ENCODE assay signal across 29 cellular contexts in the genomic region with DNA sequence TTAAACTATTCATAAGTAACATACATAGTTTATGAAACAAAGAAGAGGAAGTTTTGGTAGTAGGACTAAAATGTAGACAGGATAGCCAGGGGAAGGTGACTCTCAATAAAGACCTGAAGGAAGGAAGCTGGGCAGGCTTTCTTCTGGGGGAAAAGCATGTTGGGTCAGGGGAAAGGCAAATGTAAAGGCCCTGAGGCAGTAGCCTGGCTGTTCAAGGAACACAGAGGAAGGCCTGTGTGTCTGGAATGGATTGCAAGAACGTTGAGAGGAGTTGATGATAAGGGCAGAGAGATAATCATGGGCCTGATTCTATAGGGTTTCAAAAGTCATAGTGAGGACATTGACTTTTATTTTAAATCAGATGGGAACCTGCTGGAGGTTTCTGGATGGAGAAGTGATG.
DNase-seq lines count a peak whose midpoint lies in the region; ATAC-seq, FAIRE-seq and TF ChIP-seq lines count a peak whose summit lies in the region.
"Had no signal": no experiment of that assay in that cellular context is flagged by ENCODE, and none has a peak within 500 bp of the region (broad histone marks: within the 10 kb centered on the region; RNA-seq: fewer than 3 reads in every experiment).

No MANE protein-coding gene starts in this region.

- BruUV-seq in K562 (replicated peaks; lab: Mats Ljungman, UMichigan): no TSS peak

- H3K4me3 Mint-ChIP-seq in activated CD4-positive, alpha-beta memory T cell treated with anti-CD3 and anti-CD28 coated beads, Interleukin-2, amount 10 ng/mL, durations not matched to agents 7 days and 5 days: no peak overlapping the region
- H3K4me3 Mint-ChIP-seq: CD14-positive monocyte; CD4-positive, alpha-beta memory T cell; CD4-positive, CD25-positive, alpha-beta regulatory T cell; CD8-positive, alpha-beta memory T cell had no signal

- H2AFZ ChIP-seq in K562 (ENCODE audit: low read depth, low read length): no peak overlapping the region

- POLR2A ChIA-PET in K562 (lab: Yijun Ruan, JAX): interaction anchor here (1.2 kb wide), 1 partner anchor 9 kb away, joined by 3 read pairs; no protein-coding TSS in a partner anchor
- POLR2A ChIA-PET in activated CD4-positive, alpha-beta memory T cell treated with anti-CD3 and anti-CD28 coated beads, Interleukin-2, amount 10 ng/mL, durations not matched to agents 7 days and 5 days (lab: Charles Lee): no interaction called here

- peaks cover 2% of the 10 kb centered on the region for H3K4me1 Mint-ChIP-seq in activated CD4-positive, alpha-beta memory T cell treated with anti-CD3 and anti-CD28 coated beads, Interleukin-2, amount 10 ng/mL, durations not matched to agents 7 days and 5 days

- H3K27ac ChIP-seq in K562 (ENCODE audit: extremely low read depth, low read depth, low read length) (peak overlapping the region; percentile 15; the same call in 1 of the 3 replicates), thyroid gland (peak overlapping the region in 2 of 3 donors; percentile 82 to 91)
- H3K27ac ChIP-seq: BLaER1 had no signal

- no peak for ATAC-seq in K562
- no peak for ATAC-seq in HG03354 (IDR thresholded peaks at IDR 0.05; ENCODE audit: poor library complexity, severe bottlenecking, unreplicated experiment)

- no peaks in the 10 kb centered on the region for H3K27me3 ChIP-seq in K562 (ENCODE audit: control insufficient read depth in 2 of 2, insufficient read depth in 2 of 2, low read length in 2 of 2)
- H3K27me3 ChIP-seq in thyroid gland: no peaks in the 10 kb centered on the region
- H3K27me3 ChIP-seq: BE2C, BLaER1 had no signal

- no peak overlapping the region for H3K4me3 ChIP-seq in K562
- no peak overlapping the region for H3K4me3 ChIP-seq in thyroid gland (replicated peaks in 1 of 3)
- H3K4me3 ChIP-seq: BLaER1 had no signal

- H3K27me3 Mint-ChIP-seq in activated CD4-positive, alpha-beta memory T cell treated with anti-CD3 and anti-CD28 coated beads, Interleukin-2, amount 10 ng/mL, durations not matched to agents 7 days and 5 days: no peaks in the 10 kb centered on the region
- H3K27me3 Mint-ChIP-seq: CD4-positive, alpha-beta memory T cell; CD4-positive, CD25-positive, alpha-beta regulatory T cell; CD8-positive, alpha-beta memory T cell had no signal

- intact Hi-C loops in K562 (cut with micrococcal nuclease) (no loop called here), thyroid gland (cut with DNase I) (no loop called here)

- CTCF ChIA-PET in K562 (lab: Yijun Ruan, JAX; ENCODE audit: low intra/inter-chr PET ratio): no interaction called here
- CTCF ChIA-PET in activated CD4-positive, alpha-beta memory T cell treated with anti-CD3 and anti-CD28 coated beads, Interleukin-2, amount 10 ng/mL, durations not matched to agents 7 days and 5 days (lab: Charles Lee): no interaction called here

- FAIRE-seq in K562 (lab: Jason Lieb, UNC): no peak
- FAIRE-seq: A204.1, G401.6, GM12891, GM18507 had no signal

- H3K4me1 ChIP-seq in K562 (replicated peaks in 1 of 2; ENCODE audit: control insufficient read depth in 2 of 2, insufficient read depth in 2 of 2, low read length in 2 of 2) (peaks cover 11 to 29% of the 10 kb centered on the region in 2 experiments; a peak in 4 of 5 replicates), thyroid gland (peaks cover 23 to 35% of the 10 kb centered on the region in 2 donors)
- H3K4me1 ChIP-seq: BE2C, BLaER1 had no signal

- H3K36me3 ChIP-seq in K562 (ENCODE audit: control insufficient read depth, insufficient read depth, low read length): no peaks in the 10 kb centered on the region
- no peaks in the 10 kb centered on the region for H3K36me3 ChIP-seq in thyroid gland
- H3K36me3 ChIP-seq: BE2C, BLaER1 had no signal

- TF ChIP-seq EP300 in K562 (IDR thresholded peaks at IDR 0.05; ENCODE audit: low read length): no peak

- TF ChIP-seq POLR2A in K562 (conservative IDR thresholded peaks at IDR 0.05): no peak
- no peak for TF ChIP-seq POLR2A in thyroid gland (IDR thresholded peaks at IDR 0.05)
- TF ChIP-seq POLR2A in erythroblast (IDR thresholded peaks at IDR 0.05; ENCODE audit: low read length): no peak

- H3K36me3 Mint-ChIP-seq in activated CD4-positive, alpha-beta memory T cell treated with anti-CD3 and anti-CD28 coated beads, Interleukin-2, amount 10 ng/mL, durations not matched to agents 7 days and 5 days (ENCODE audit: low read depth): no peaks in the 10 kb centered on the region
- H3K36me3 Mint-ChIP-seq: CD14-positive monocyte; CD4-positive, alpha-beta memory T cell; CD4-positive, CD25-positive, alpha-beta regulatory T cell had no signal

- no peaks in the 10 kb centered on the region for H3K9me1 ChIP-seq in K562 (ENCODE audit: control insufficient read depth, insufficient read depth, low read length)

- H4K20me1 ChIP-seq in K562 (replicated peaks; ENCODE audit: control insufficient read depth, insufficient read depth, low read length): no peaks in the 10 kb centered on the region
- H4K20me1 ChIP-seq: BLaER1 had no signal

- DNase-seq in NCI-H69 (lab: John Stamatoyannopoulos, UW) (peak; percentile 31), K562 (ENCODE audit: extremely low read depth in 1 of 4, low spot score in 3 of 4) (no peak), islet precursor cell (peak; percentile 81), thyroid gland (no peak), erythroblast (lab: John Stamatoyannopoulos, UW) (no peak), nucleus accumbens (lab: John Stamatoyannopoulos, UW) (no peak)
- no peak for DNase-seq in activated CD4-positive, alpha-beta memory T cell treated with anti-CD3 and anti-CD28 coated beads, Interleukin-2, amount 10 ng/mL, durations not matched to agents 7 days and 5 days
- DNase-seq: 8988T; ACHN; BE2C; C1 segment of cervical spinal cord; CD4-positive, alpha-beta memory T cell; CD4-positive, CD25-positive, alpha-beta regulatory T cell; CD8-positive, alpha-beta memory T cell; COR-L47; DMS 273 treated with DMSO at 0.1 percent for 48 hours; DMS153; DMS53; DMS79; DND-41; EL; GF-D8 had no signal

- in situ Hi-C loops in K562 (cut with MboI): no loop called here

- no peak overlapping the region for H3K4me2 ChIP-seq in K562 (ENCODE audit: insufficient read depth, low read length)
- H3K4me2 ChIP-seq: BLaER1 had no signal

- 6% methylated on average over 1 of the region's 1 CpG for WGBS in K562 (ENCODE audit: insufficient coverage, low coverage, missing lambda C conversion rate)
- 89 to 90% methylated on average over 1 of the region's 1 CpG for WGBS in thyroid gland, 2 donors

- TF ChIP-seq CTCF in K562 (IDR thresholded peaks at IDR 0.05 in 2 of 3, conservative IDR thresholded peaks at IDR 0.05 in 1 of 3; ENCODE audit: insufficient read depth in 2 of 3, low read depth in 1 of 3, low read length in 3 of 3) (no peak), thyroid gland (IDR thresholded peaks at IDR 0.05) (no peak)

- no peaks in the 10 kb centered on the region for H3K9me3 ChIP-seq in K562 (replicated peaks; ENCODE audit: control insufficient read depth, insufficient read depth, low read depth, low read length)
- H3K9me3 ChIP-seq in thyroid gland: no peaks in the 10 kb centered on the region
- H3K9me3 ChIP-seq: BE2C, BLaER1 had no signal

- H3K9ac ChIP-seq in K562 (ENCODE audit: insufficient read depth in 1 of 2, low read depth in 2 of 2, low read length in 2 of 2): no peak overlapping the region
- H3K9ac ChIP-seq: BLaER1 had no signal

- no peaks in the 10 kb centered on the region for H3K79me2 ChIP-seq in K562 (ENCODE audit: control insufficient read depth, insufficient read depth, low read length)

- H3K9me3 Mint-ChIP-seq in activated CD4-positive, alpha-beta memory T cell treated with anti-CD3 and anti-CD28 coated beads, Interleukin-2, amount 10 ng/mL, durations not matched to agents 7 days and 5 days: no peaks in the 10 kb centered on the region
- H3K9me3 Mint-ChIP-seq: CD4-positive, alpha-beta memory T cell; CD4-positive, CD25-positive, alpha-beta regulatory T cell; CD8-positive, alpha-beta memory T cell had no signal

- no peak overlapping the region for H3K27ac Mint-ChIP-seq in activated CD4-positive, alpha-beta memory T cell treated with anti-CD3 and anti-CD28 coated beads, Interleukin-2, amount 10 ng/mL, durations not matched to agents 7 days and 5 days
- H3K27ac Mint-ChIP-seq: CD14-positive monocyte; CD4-positive, alpha-beta memory T cell; CD4-positive, CD25-positive, alpha-beta regulatory T cell; CD8-positive, alpha-beta memory T cell had no signal

- no peak for TF ChIP-seq RAD21 in K562 (CRISPR knock-in tag; conservative IDR thresholded peaks at IDR 0.05 in 1 of 2, IDR thresholded peaks at IDR 0.05 in 1 of 2)

TF ChIP-seq in K562, 482 proteins besides CTCF, POLR2A, EP300 and RAD21 (continues in another document):
- TF ChIP-seq, protein P1, sequence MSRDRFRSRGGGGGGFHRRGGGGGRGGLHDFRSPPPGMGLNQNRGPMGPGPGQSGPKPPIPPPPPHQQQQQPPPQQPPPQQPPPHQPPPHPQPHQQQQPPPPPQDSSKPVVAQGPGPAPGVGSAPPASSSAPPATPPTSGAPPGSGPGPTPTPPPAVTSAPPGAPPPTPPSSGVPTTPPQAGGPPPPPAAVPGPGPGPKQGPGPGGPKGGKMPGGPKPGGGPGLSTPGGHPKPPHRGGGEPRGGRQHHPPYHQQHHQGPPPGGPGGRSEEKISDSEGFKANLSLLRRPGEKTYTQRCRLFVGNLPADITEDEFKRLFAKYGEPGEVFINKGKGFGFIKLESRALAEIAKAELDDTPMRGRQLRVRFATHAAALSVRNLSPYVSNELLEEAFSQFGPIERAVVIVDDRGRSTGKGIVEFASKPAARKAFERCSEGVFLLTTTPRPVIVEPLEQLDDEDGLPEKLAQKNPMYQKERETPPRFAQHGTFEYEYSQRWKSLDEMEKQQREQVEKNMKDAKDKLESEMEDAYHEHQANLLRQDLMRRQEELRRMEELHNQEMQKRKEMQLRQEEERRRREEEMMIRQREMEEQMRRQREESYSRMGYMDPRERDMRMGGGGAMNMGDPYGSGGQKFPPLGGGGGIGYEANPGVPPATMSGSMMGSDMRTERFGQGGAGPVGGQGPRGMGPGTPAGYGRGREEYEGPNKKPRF (IDR thresholded peaks at IDR 0.05; ENCODE audit: low read depth, low read length): no peak
- TF ChIP-seq ATF7 (IDR thresholded peaks at IDR 0.05): no peak
- TF ChIP-seq ZNF551 (CRISPR knock-in tag; IDR thresholded peaks at IDR 0.05): no peak
- TF ChIP-seq RBFOX2 (IDR thresholded peaks at IDR 0.05; ENCODE audit: low read depth, low read length): no peak

Comparison
In these comparisons a context has a peak if more than half of its experiments do, and no peak if none do; other contexts are left out.
1. DNase-seq: peak in NCI-H69 (single experiment) and islet precursor cell (single experiment); none in K562 (0 of 4), thyroid gland (0 of 2), erythroblast (0 of 2), nucleus accumbens (0 of 56) and activated CD4-positive, alpha-beta memory T cell treated with anti-CD3 and anti-CD28 coated beads, Interleukin-2, amount 10 ng/mL, durations not matched to agents 7 days and 5 days (single experiment).